In the genomic region with DNA sequence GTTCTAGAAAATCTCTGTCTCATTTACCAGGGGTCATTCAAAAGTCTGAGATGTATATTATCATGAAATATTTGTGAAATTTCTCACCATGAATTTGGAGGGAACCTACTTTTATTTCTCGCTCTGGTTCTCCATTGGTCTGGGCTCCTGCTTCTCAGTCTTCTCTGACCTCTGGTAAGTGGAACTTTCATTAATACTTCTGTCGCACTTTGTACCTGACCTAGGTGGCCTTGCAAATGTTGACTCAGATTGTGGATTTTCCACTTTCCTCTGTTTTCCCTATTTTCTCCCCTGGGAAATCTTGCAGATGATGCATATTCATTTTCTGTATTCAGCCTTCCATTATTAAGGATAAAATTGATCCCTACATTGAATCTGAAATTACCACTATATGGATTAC, we compare ENCODE assay signal across 24 cellular contexts.
"Had no signal": no experiment of that assay in that cellular context is flagged by ENCODE, and none has a peak within 500 bp of the region (broad histone marks: within the 10 kb centered on the region; RNA-seq: fewer than 3 reads in every experiment).

No MANE protein-coding gene starts in this region.

- H3K4me1 ChIP-seq: SJSA1 had no signal

- FAIRE-seq: HTR-8/SVneo, RCC 7860 had no signal

- H3K27ac ChIP-seq: HL-60, SJSA1, SK-N-MC had no signal

- H3K9me3 ChIP-seq: MG63, SJSA1 had no signal

- H3K27me3 ChIP-seq: MG63, SJSA1 had no signal

- DNase-seq: IMR-90, Karpas-422, KG1, MG63, NCI-H1092, NCI-H1436, NCI-H187, NCI-H2029, NCI-H2081 treated with DMSO at 0.1 percent for 48 hours, NCI-H2171, NCI-H226, NCI-H446, NCI-H510A, NCI-H524 treated with DMSO at 0.1 percent for 48 hours, NCI-H69, NCI-H774, Right ventricle myocardium superior, RPMI8226, SIG-M5 had no signal

- H3K4me3 ChIP-seq: MG63, SJSA1, SK-N-MC had no signal
